In genomic region chr12:109666068-109666467, GRCh38 we compare ENCODE assay signal across 36 cellular contexts. TPM values are rescaled to one million over a fixed set of nuclear protein-coding genes. Genes with fewer than 3 reads are reported as not detected.
"Had no signal": no experiment of that assay in that cellular context is flagged by ENCODE, and none has a peak within 500 bp of the region (broad histone marks: within the 10 kb centered on the region; RNA-seq: fewer than 3 reads in every experiment).

No MANE protein-coding gene starts in this region.

- DNase-seq: activated B cell treated with CpG ODN at 0.5 μM for 24 hours; activated CD4-positive, alpha-beta memory T cell treated with anti-CD3 and anti-CD28 coated beads for 36 hours; activated CD4-positive, alpha-beta T cell treated with anti-CD3 and anti-CD28 coated beads for 4 hours; activated CD4-positive, alpha-beta T cell treated with anti-CD3 and anti-CD28 coated beads, Interleukin-2, amount 10 ng/mL, durations not matched to agents 24 days and 14 days; activated CD4-positive, alpha-beta T cell treated with anti-CD3 and anti-CD28 coated beads, Interleukin-2, amount 50 U/mL, for 1 hour; activated CD4-positive, alpha-beta T cell treated with anti-CD3 and anti-CD28 coated beads, Interleukin-2, amount 50 U/mL, for 4 hours; activated CD4-positive, CD25-positive, alpha-beta regulatory T cell treated with anti-CD3 and anti-CD28 coated beads, Interleukin-2, amount 50 U/mL, for 72 hours; activated CD8-positive, alpha-beta memory T cell treated with anti-CD3 and anti-CD28 coated beads, Interleukin-2, amount 50 U/mL, for 4 hours; activated CD8-positive, alpha-beta T cell treated with anti-CD3 and anti-CD28 coated beads for 36 hours; activated gamma-delta T cell; activated naive CD4-positive, alpha-beta T cell treated with anti-CD3 and anti-CD28 coated beads, Interleukin-2, amount 10 ng/mL, durations not matched to agents 7 days and 5 days; activated naive CD4-positive, alpha-beta T cell treated with Interleukin-2 at 50 U/mL for 16 hours; activated naive CD8-positive, alpha-beta T cell treated with anti-CD3 and anti-CD28 coated beads, Interleukin-2, amount 10 ng/mL, durations not matched to agents 7 days and 5 days; activated naive CD8-positive, alpha-beta T cell treated with anti-CD3 and anti-CD28 coated beads, Interleukin-2, amount 50 U/mL, for 24 hours; activated T-cell treated with anti-CD3 and anti-CD28 coated beads for 4 hours; activated T-cell treated with anti-CD3 and anti-CD28 coated beads, Interleukin-2, amount 50 U/mL, for 1 hour; activated T-cell treated with anti-CD3 and anti-CD28 coated beads, Interleukin-2, amount 50 U/mL, for 4 hours; activated T-cell treated with anti-CD3 and anti-CD28 coated beads, Interleukin-2, amount 50 U/mL, for 72 hours; amygdala; anterior cingulate cortex; caudate nucleus; cerebellar nuclear complex; SW 1271; T-helper 2 cell; T-helper 9 cell had no signal

- H3K4me3 Mint-ChIP-seq: activated B cell treated with CpG ODN at 0.5 μM for 24 hours; activated CD4-positive, alpha-beta memory T cell treated with anti-CD3 and anti-CD28 coated beads for 36 hours; activated CD4-positive, alpha-beta T cell treated with anti-CD3 and anti-CD28 coated beads, Interleukin-2, amount 10 ng/mL, durations not matched to agents 24 days and 14 days; activated CD8-positive, alpha-beta T cell treated with anti-CD3 and anti-CD28 coated beads for 36 hours; activated naive CD4-positive, alpha-beta T cell treated with anti-CD3 and anti-CD28 coated beads, Interleukin-2, amount 10 ng/mL, durations not matched to agents 7 days and 5 days; activated naive CD4-positive, alpha-beta T cell treated with anti-CD3 and anti-CD28 coated beads, Interleukin-2, amount 50 U/mL, for 24 hours; activated naive CD8-positive, alpha-beta T cell; activated naive CD8-positive, alpha-beta T cell treated with anti-CD3 and anti-CD28 coated beads, Interleukin-2, amount 10 ng/mL, durations not matched to agents 7 days and 5 days; activated naive CD8-positive, alpha-beta T cell treated with anti-CD3 and anti-CD28 coated beads, Interleukin-2, amount 50 U/mL, for 24 hours; activated T-cell treated with anti-CD3 and anti-CD28 coated beads, Interleukin-2, amount 50 U/mL, for 4 hours; activated T-cell treated with anti-CD3 and anti-CD28 coated beads, Interleukin-2, amount 50 U/mL, for 72 hours; activated T-helper 1 cell treated with anti-CD3 and anti-CD28 coated beads, Interleukin-12 subunit alpha, Interleukin-12 subunit beta, Interleukin-2, Interleukin-4 antibody, amounts not matched to agents 30 ng/mL and 10 ng/mL and 1 ng/mL, durations not matched to agents 14 hours and 24 hours and 36 hours; activated T-helper 17 cell treated with anti-CD3 and anti-CD28 coated beads, Interleukin-2, amount 50 U/mL, for 72 hours; brain; central memory CD8-positive, alpha-beta T cell; T-helper 2 cell treated with Interferon-gamma antibody and Interleukin-4, amounts not matched to agents 5 μg/mL and 100 μg/mL, for 36 hours had no signal

- H3K27ac Mint-ChIP-seq: activated B cell treated with CpG ODN at 0.5 μM for 24 hours; activated CD4-positive, alpha-beta memory T cell treated with anti-CD3 and anti-CD28 coated beads for 36 hours; activated CD4-positive, alpha-beta T cell treated with anti-CD3 and anti-CD28 coated beads, Interleukin-2, amount 10 ng/mL, durations not matched to agents 24 days and 14 days; activated CD8-positive, alpha-beta T cell treated with anti-CD3 and anti-CD28 coated beads for 36 hours; activated naive CD4-positive, alpha-beta T cell treated with anti-CD3 and anti-CD28 coated beads, Interleukin-2, amount 10 ng/mL, durations not matched to agents 7 days and 5 days; activated naive CD4-positive, alpha-beta T cell treated with anti-CD3 and anti-CD28 coated beads, Interleukin-2, amount 50 U/mL, for 24 hours; activated naive CD8-positive, alpha-beta T cell; activated naive CD8-positive, alpha-beta T cell treated with anti-CD3 and anti-CD28 coated beads, Interleukin-2, amount 10 ng/mL, durations not matched to agents 7 days and 5 days; activated naive CD8-positive, alpha-beta T cell treated with anti-CD3 and anti-CD28 coated beads, Interleukin-2, amount 50 U/mL, for 24 hours; activated T-cell treated with anti-CD3 and anti-CD28 coated beads, Interleukin-2, amount 50 U/mL, for 72 hours; activated T-helper 1 cell treated with anti-CD3 and anti-CD28 coated beads, Interleukin-12 subunit alpha, Interleukin-12 subunit beta, Interleukin-2, Interleukin-4 antibody, amounts not matched to agents 30 ng/mL and 10 ng/mL and 1 ng/mL, durations not matched to agents 14 hours and 24 hours and 36 hours; activated T-helper 17 cell treated with anti-CD3 and anti-CD28 coated beads, Interleukin-2, amount 50 U/mL, for 72 hours; brain; T-helper 2 cell treated with Interferon-gamma antibody and Interleukin-4, amounts not matched to agents 5 μg/mL and 100 μg/mL, for 36 hours had no signal

- H3K27me3 ChIP-seq: ascending aorta, cardiac muscle cell had no signal

- H3K27ac ChIP-seq: ascending aorta, cardiac muscle cell, VCaP had no signal

- H3K9me3 Mint-ChIP-seq: activated B cell treated with CpG ODN at 0.5 μM for 24 hours; activated CD4-positive, alpha-beta memory T cell treated with anti-CD3 and anti-CD28 coated beads for 36 hours; activated CD4-positive, alpha-beta T cell treated with anti-CD3 and anti-CD28 coated beads, Interleukin-2, amount 10 ng/mL, durations not matched to agents 24 days and 14 days; activated CD8-positive, alpha-beta T cell treated with anti-CD3 and anti-CD28 coated beads for 36 hours; activated naive CD4-positive, alpha-beta T cell treated with anti-CD3 and anti-CD28 coated beads, Interleukin-2, amount 10 ng/mL, durations not matched to agents 7 days and 5 days; activated naive CD4-positive, alpha-beta T cell treated with anti-CD3 and anti-CD28 coated beads, Interleukin-2, amount 50 U/mL, for 24 hours; activated naive CD8-positive, alpha-beta T cell treated with anti-CD3 and anti-CD28 coated beads, Interleukin-2, amount 10 ng/mL, durations not matched to agents 7 days and 5 days; activated naive CD8-positive, alpha-beta T cell treated with anti-CD3 and anti-CD28 coated beads, Interleukin-2, amount 50 U/mL, for 24 hours; activated T-cell treated with anti-CD3 and anti-CD28 coated beads, Interleukin-2, amount 50 U/mL, for 4 hours; activated T-cell treated with anti-CD3 and anti-CD28 coated beads, Interleukin-2, amount 50 U/mL, for 72 hours; activated T-helper 1 cell treated with anti-CD3 and anti-CD28 coated beads, Interleukin-12 subunit alpha, Interleukin-12 subunit beta, Interleukin-2, Interleukin-4 antibody, amounts not matched to agents 30 ng/mL and 10 ng/mL and 1 ng/mL, durations not matched to agents 14 hours and 24 hours and 36 hours; activated T-helper 17 cell treated with anti-CD3 and anti-CD28 coated beads, Interleukin-2, amount 50 U/mL, for 72 hours; brain; central memory CD8-positive, alpha-beta T cell; T-helper 2 cell treated with Interferon-gamma antibody and Interleukin-4, amounts not matched to agents 5 μg/mL and 100 μg/mL, for 36 hours had no signal

- H3K36me3 Mint-ChIP-seq: activated CD4-positive, alpha-beta memory T cell treated with anti-CD3 and anti-CD28 coated beads for 36 hours; activated naive CD4-positive, alpha-beta T cell treated with anti-CD3 and anti-CD28 coated beads, Interleukin-2, amount 10 ng/mL, durations not matched to agents 7 days and 5 days; activated naive CD4-positive, alpha-beta T cell treated with anti-CD3 and anti-CD28 coated beads, Interleukin-2, amount 50 U/mL, for 24 hours; activated naive CD8-positive, alpha-beta T cell; activated naive CD8-positive, alpha-beta T cell treated with anti-CD3 and anti-CD28 coated beads, Interleukin-2, amount 10 ng/mL, durations not matched to agents 7 days and 5 days; brain had no signal

- H3K4me3 ChIP-seq: ascending aorta, cardiac muscle cell had no signal

- H3K4me1 ChIP-seq: ascending aorta had no signal

- ATAC-seq: activated CD8-positive, alpha-beta T cell treated with anti-CD3 and anti-CD28 coated beads for 36 hours; activated naive CD8-positive, alpha-beta T cell treated with anti-CD3 and anti-CD28 coated beads, Interleukin-2, amount 50 U/mL, for 24 hours; activated T-cell treated with anti-CD3 and anti-CD28 coated beads, Interleukin-2, amount 50 U/mL, for 4 hours; activated T-cell treated with anti-CD3 and anti-CD28 coated beads, Interleukin-2, amount 50 U/mL, for 72 hours; activated T-helper 17 cell treated with anti-CD3 and anti-CD28 coated beads, Interleukin-2, amount 50 U/mL, for 72 hours had no signal

- H3K36me3 ChIP-seq: ascending aorta, cardiac muscle cell had no signal

- H3K4me1 Mint-ChIP-seq: activated B cell treated with CpG ODN at 0.5 μM for 24 hours; activated CD4-positive, alpha-beta T cell treated with anti-CD3 and anti-CD28 coated beads, Interleukin-2, amount 10 ng/mL, durations not matched to agents 24 days and 14 days; activated naive CD4-positive, alpha-beta T cell treated with anti-CD3 and anti-CD28 coated beads, Interleukin-2, amount 10 ng/mL, durations not matched to agents 7 days and 5 days; activated naive CD4-positive, alpha-beta T cell treated with anti-CD3 and anti-CD28 coated beads, Interleukin-2, amount 50 U/mL, for 24 hours; activated naive CD8-positive, alpha-beta T cell treated with anti-CD3 and anti-CD28 coated beads, Interleukin-2, amount 10 ng/mL, durations not matched to agents 7 days and 5 days; activated naive CD8-positive, alpha-beta T cell treated with anti-CD3 and anti-CD28 coated beads, Interleukin-2, amount 50 U/mL, for 24 hours; activated T-helper 17 cell treated with anti-CD3 and anti-CD28 coated beads, Interleukin-2, amount 50 U/mL, for 72 hours; central memory CD8-positive, alpha-beta T cell had no signal

RNA-seq across cellular contexts. Expression of gene FAM222A, which starts 47.6 kb away (rescaled TPM):
- total RNA-seq: bronchial epithelial cell had no signal
